ENCODE assay signal across 29 cellular contexts in genomic region chr14:71433303-71433702, GRCh38.
"Had no signal": no experiment of that assay in that cellular context is flagged by ENCODE, and none has a peak within 500 bp of the region (broad histone marks: within the 10 kb centered on the region; RNA-seq: fewer than 3 reads in every experiment).

No MANE protein-coding gene starts in this region.

- ATAC-seq: activated CD8-positive, alpha-beta memory T cell treated with anti-CD3 and anti-CD28 coated beads, Interleukin-2, amount 10 ng/mL, durations not matched to agents 7 days and 5 days; activated CD8-positive, alpha-beta T cell treated with anti-CD3 and anti-CD28 coated beads, Interleukin-2, amount 10 ng/mL, durations not matched to agents 7 days and 5 days; heart right ventricle; left lung; lower lobe of right lung; upper lobe of right lung had no signal

- H3K27me3 ChIP-seq: esophagus squamous epithelium, heart right ventricle, left lung, right atrium auricular region, suprapubic skin, tibial artery, upper lobe of right lung had no signal

- H3K4me3 ChIP-seq: esophagus squamous epithelium, heart right ventricle, left lung, lower lobe of right lung, mucosa of descending colon, right atrium auricular region, smooth muscle cell, suprapubic skin, tibial artery, upper lobe of right lung had no signal

- H3K4me2 ChIP-seq: smooth muscle cell had no signal

- H3K9me3 Mint-ChIP-seq: activated T-helper 2 cell treated with anti-CD3 and anti-CD28 coated beads, Interferon-gamma antibody, Interleukin-2, Interleukin-4, amounts not matched to agents 10 μg/mL and 5 μg/mL and 100 μg/mL, durations not matched to agents 14 hours and 24 hours and 36 hours had no signal

- DNase-seq: activated CD8-positive, alpha-beta memory T cell treated with anti-CD3 and anti-CD28 coated beads, Interleukin-2, amount 10 ng/mL, durations not matched to agents 7 days and 5 days; activated CD8-positive, alpha-beta T cell treated with anti-CD3 and anti-CD28 coated beads, Interleukin-2, amount 10 ng/mL, durations not matched to agents 7 days and 5 days; activated naive CD4-positive, alpha-beta T cell; activated T-cell treated with anti-CD3 and anti-CD28 coated beads, Interleukin-2, amount 50 U/mL, for 48 hours; anterior cingulate cortex; dermis blood vessel endothelial cell; effector CD4-positive, alpha-beta T cell; esophagus squamous epithelium; foreskin melanocyte; heart right ventricle; left lung; lower lobe of right lung; mucosa of descending colon; nucleus accumbens; stimulated activated CD4-positive, alpha-beta T cell treated with anti-CD3 and anti-CD28 coated beads, Interleukin-15, amount 100 ng/mL, for 24 hours; stimulated activated CD4-positive, alpha-beta T cell treated with anti-CD3 and anti-CD28 coated beads, Interleukin-2, amount 100 ng/mL, for 24 hours; stimulated activated naive CD4-positive, alpha-beta T cell; T-helper 9 cell; tibial artery; upper lobe of right lung; WERI-Rb-1 had no signal

- H3K27me3 Mint-ChIP-seq: activated CD8-positive, alpha-beta memory T cell treated with anti-CD3 and anti-CD28 coated beads, Interleukin-2, amount 10 ng/mL, durations not matched to agents 7 days and 5 days; activated naive CD8-positive, alpha-beta T cell had no signal

- H3K4me1 ChIP-seq: left lung, parathyroid adenoma, upper lobe of right lung had no signal

- H2AFZ ChIP-seq: parathyroid adenoma had no signal

- H3K9ac ChIP-seq: parathyroid adenoma had no signal

- H3K27ac ChIP-seq: epithelial cell of prostate, esophagus squamous epithelium, heart right ventricle, left lung, lower lobe of right lung, parathyroid adenoma, right atrium auricular region, suprapubic skin, tibial artery, upper lobe of right lung, WERI-Rb-1 had no signal

- H3K36me3 ChIP-seq: esophagus squamous epithelium, heart right ventricle, left lung, lower lobe of right lung, right atrium auricular region, suprapubic skin, tibial artery, upper lobe of right lung, WERI-Rb-1 had no signal

- H3K4me3 Mint-ChIP-seq: activated CD8-positive, alpha-beta memory T cell treated with anti-CD3 and anti-CD28 coated beads, Interleukin-2, amount 10 ng/mL, durations not matched to agents 7 days and 5 days; activated CD8-positive, alpha-beta T cell treated with anti-CD3 and anti-CD28 coated beads, Interleukin-2, amount 10 ng/mL, durations not matched to agents 7 days and 5 days; activated naive CD8-positive, alpha-beta T cell; nephron had no signal

- H3K27ac Mint-ChIP-seq: activated CD8-positive, alpha-beta memory T cell treated with anti-CD3 and anti-CD28 coated beads, Interleukin-2, amount 10 ng/mL, durations not matched to agents 7 days and 5 days; activated CD8-positive, alpha-beta T cell treated with anti-CD3 and anti-CD28 coated beads, Interleukin-2, amount 10 ng/mL, durations not matched to agents 7 days and 5 days; activated naive CD8-positive, alpha-beta T cell; activated T-helper 2 cell treated with anti-CD3 and anti-CD28 coated beads, Interferon-gamma antibody, Interleukin-2, Interleukin-4, amounts not matched to agents 10 μg/mL and 5 μg/mL and 100 μg/mL, durations not matched to agents 14 hours and 24 hours and 36 hours had no signal

- H3K9me3 ChIP-seq: esophagus squamous epithelium, lower lobe of right lung, mucosa of descending colon, right atrium auricular region, suprapubic skin, tibial artery, upper lobe of right lung had no signal
